In the genomic region with DNA sequence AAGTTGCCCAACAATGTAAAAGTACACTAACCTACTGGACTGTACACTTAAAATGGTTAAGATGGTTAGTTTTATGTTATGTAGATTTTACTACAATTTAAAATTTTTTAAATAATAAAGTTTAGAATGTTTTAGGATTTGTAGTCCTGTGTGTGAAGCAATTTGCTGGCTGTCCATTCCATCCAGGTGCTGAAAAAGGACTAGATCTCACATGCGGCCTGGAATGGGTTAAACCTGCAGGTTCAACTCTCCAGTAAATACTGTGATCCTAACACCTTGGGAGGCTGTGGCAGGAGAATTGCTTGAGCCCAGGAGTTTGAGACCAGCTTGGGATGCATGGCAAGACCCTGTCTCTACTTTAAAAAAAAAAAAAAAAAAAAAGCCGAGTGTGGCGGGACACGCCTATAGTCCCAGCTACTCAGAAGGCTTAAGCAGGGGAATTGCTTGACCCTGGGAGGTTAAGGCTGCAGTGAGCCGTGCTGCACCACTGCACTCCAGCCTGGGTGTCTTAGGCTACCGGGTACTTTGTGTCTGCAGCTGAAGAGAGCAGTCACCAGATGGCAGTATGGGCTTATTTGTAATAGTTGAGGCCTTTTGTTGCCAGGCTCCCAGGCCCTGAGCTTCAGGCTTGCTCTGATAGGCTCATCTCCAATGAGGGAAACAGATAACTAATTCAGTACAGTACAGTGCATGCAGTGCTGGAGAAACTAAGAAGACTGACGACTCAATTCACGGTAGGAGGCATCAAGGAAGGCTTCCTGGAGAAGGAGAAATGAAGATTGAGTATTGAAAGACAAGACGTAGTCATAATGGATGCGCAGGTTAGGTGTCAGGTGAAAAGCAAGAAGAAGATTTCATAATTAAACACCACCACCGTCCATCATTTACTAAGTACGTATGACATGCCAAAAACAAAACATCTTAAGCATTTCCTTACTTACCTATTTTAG, we compare ENCODE assay signal across 8 cellular contexts.
DNase-seq lines count a peak whose midpoint lies in the region; ATAC-seq and TF ChIP-seq lines count a peak whose summit lies in the region.

No MANE protein-coding gene starts in this region.

- no peak overlapping the region for H3K27ac ChIP-seq in lower lobe of right lung

- H3K4me1 ChIP-seq in lower lobe of right lung: no peaks in the 10 kb centered on the region

- no peaks in the 10 kb centered on the region for H3K36me3 ChIP-seq in lower lobe of right lung

- peak; percentile 84 for DNase-seq in EH (ENCODE audit: low read depth)
- peak; percentile 21 for DNase-seq in NCI-H446 treated with DMSO at 0.1 percent for 48 hours (lab: John Stamatoyannopoulos, UW)
- DNase-seq in activated CD4-positive, alpha-beta T cell treated with anti-CD3 and anti-CD28 coated beads for 24 hours (ENCODE audit: low read depth in 2 of 2): peak; percentile 12 to 30
- DNase-seq in dermis blood vessel endothelial cell: peak; percentile 90
- DNase-seq in lower lobe of right lung: peak; percentile 51
- peak; percentile 21 to 27 for DNase-seq in stimulated activated CD8-positive, alpha-beta memory T cell treated with anti-CD3 and anti-CD28 coated beads, Interleukin-15, amount 100 ng/mL, for 48 hours (ENCODE audit: low read depth in 2 of 2)

- H3K4me3 ChIP-seq in lower lobe of right lung: no peak overlapping the region

- ATAC-seq in HG02938 (IDR thresholded peaks at IDR 0.05; ENCODE audit: unreplicated experiment): peak; percentile 57
- peak; percentile 84 to 85 for ATAC-seq in lower lobe of right lung
- no peak for ATAC-seq in HG02885 (IDR thresholded peaks at IDR 0.05; ENCODE audit: poor library complexity, unreplicated experiment)

- intact Hi-C loops in lower lobe of right lung (cut with DNase I): no loop called here

- no peaks in the 10 kb centered on the region for H3K9me3 ChIP-seq in lower lobe of right lung

- peaks cover 11% of the 10 kb centered on the region for H3K27me3 ChIP-seq in lower lobe of right lung (ENCODE audit: low read depth)

- peak; percentile 60 for TF ChIP-seq CTCF in lower lobe of right lung (IDR thresholded peaks at IDR 0.05)

Comparison
In these comparisons a context has a peak if more than half of its experiments do, and no peak if none do; other contexts are left out.
1. DNase-seq: peak in every context shown above with its lines; median percentile 90 in dermis blood vessel endothelial cell; 84 in EH; 51 in lower lobe of right lung; 24 in stimulated activated CD8-positive, alpha-beta memory T cell treated with anti-CD3 and anti-CD28 coated beads, Interleukin-15, amount 100 ng/mL, for 48 hours; 21 in NCI-H446 treated with DMSO at 0.1 percent for 48 hours; 21 in activated CD4-positive, alpha-beta T cell treated with anti-CD3 and anti-CD28 coated beads for 24 hours.